In genomic region chr17:77045441-77046041, GRCh38 we compare ENCODE assay signal across 16 cellular contexts.
DNase-seq lines count a peak whose midpoint lies in the region; ATAC-seq and TF ChIP-seq lines count a peak whose summit lies in the region.
"Had no signal": no experiment of that assay in that cellular context is flagged by ENCODE, and none has a peak within 500 bp of the region (broad histone marks: within the 10 kb centered on the region; RNA-seq: fewer than 3 reads in every experiment).

No MANE protein-coding gene starts in this region.

- no peak overlapping the region for H2AFZ ChIP-seq in Karpas-422 (ENCODE audit: low read length)

- TF ChIP-seq POLR2A in suprapubic skin (IDR thresholded peaks at IDR 0.05), result no peak

- TF ChIP-seq CTCF in suprapubic skin (IDR thresholded peaks at IDR 0.05), result no peak

- 64% methylated on average over 6 of the region's 7 CpGs for WGBS in suprapubic skin

- H3K4me3 ChIP-seq in Karpas-422 (ENCODE audit: low read length) (no peak overlapping the region), suprapubic skin (no peak overlapping the region)
- H3K4me3 ChIP-seq: heart right ventricle had no signal

- no peaks in the 10 kb centered on the region for H3K4me1 ChIP-seq in Karpas-422 (ENCODE audit: low read length)
- no peaks in the 10 kb centered on the region for H3K4me1 ChIP-seq in suprapubic skin
- H3K4me1 ChIP-seq: BE2C, heart right ventricle had no signal

- no peaks in the 10 kb centered on the region for H3K36me3 ChIP-seq in Karpas-422 (ENCODE audit: insufficient read depth, low read length)
- H3K36me3 ChIP-seq in suprapubic skin, result no peaks in the 10 kb centered on the region
- H3K36me3 ChIP-seq: BE2C, heart right ventricle had no signal

- TF ChIP-seq EP300 in suprapubic skin (IDR thresholded peaks at IDR 0.05), result no peak

- H3K9me2 ChIP-seq in Karpas-422 (replicated peaks; ENCODE audit: insufficient read depth, low read length), result no peaks in the 10 kb centered on the region

- H4K20me1 ChIP-seq in Karpas-422 (ENCODE audit: insufficient read depth, low read depth, low read length), result no peaks in the 10 kb centered on the region

- no peak overlapping the region for H3K9ac ChIP-seq in Karpas-422 (ENCODE audit: low read length)

- no peak overlapping the region for H3K4me2 ChIP-seq in Karpas-422 (ENCODE audit: low read depth, low read length, poor library complexity, severe bottlenecking)

- H3K9me3 ChIP-seq in Karpas-422 (ENCODE audit: low read length), result no peaks in the 10 kb centered on the region
- no peaks in the 10 kb centered on the region for H3K9me3 ChIP-seq in suprapubic skin
- H3K9me3 ChIP-seq: BE2C, heart right ventricle had no signal

- peak; percentile 54 for DNase-seq in Ammon's horn (ENCODE audit: low spot score)
- peak; percentile 30 for DNase-seq in Karpas-422
- peak; percentile 8 for DNase-seq in myocyte (ENCODE audit: low read depth)
- no peak for DNase-seq in DMS53 (lab: John Stamatoyannopoulos, UW)
- DNase-seq in suprapubic skin (ENCODE audit: low spot score in 2 of 2), result no peak
- DNase-seq: activated CD4-positive, alpha-beta T cell treated with anti-CD3 and anti-CD28 coated beads for 36 hours; activated gamma-delta T cell; BE2C; heart right ventricle; NCI-H146; nephron progenitor cell; SIG-M5; stimulated activated CD4-positive, alpha-beta T cell treated with anti-CD3 and anti-CD28 coated beads, Interleukin-15, amount 100 ng/mL, for 24 hours had no signal

- H3K79me2 ChIP-seq in Karpas-422 (ENCODE audit: low read length), result no peaks in the 10 kb centered on the region

- H3K27ac ChIP-seq in Karpas-422 (ENCODE audit: low read length), result no peak overlapping the region
- H3K27ac ChIP-seq in angular gyrus (ENCODE audit: low read depth, low read length), result peak overlapping the region; percentile 16
- H3K27ac ChIP-seq in suprapubic skin, result no peak overlapping the region
- H3K27ac ChIP-seq: heart right ventricle had no signal

- ATAC-seq in GM21529 (IDR thresholded peaks at IDR 0.05; ENCODE audit: unreplicated experiment) (no peak), HG03139 (IDR thresholded peaks at IDR 0.05; ENCODE audit: unreplicated experiment) (no peak)
- ATAC-seq: activated CD4-positive, alpha-beta T cell treated with anti-CD3 and anti-CD28 coated beads for 36 hours had no signal

- no peaks in the 10 kb centered on the region for H3K27me3 ChIP-seq in Karpas-422 (ENCODE audit: low read length)
- H3K27me3 ChIP-seq in suprapubic skin, result peaks cover 13% of the 10 kb centered on the region
- H3K27me3 ChIP-seq: BE2C had no signal

Comparison
In these comparisons a context has a peak if more than half of its experiments do, and no peak if none do; other contexts are left out.
1. DNase-seq: peak in Ammon's horn (single experiment), Karpas-422 (single experiment) and myocyte (single experiment); none in DMS53 (single experiment) and suprapubic skin (0 of 2).